In the genomic region with DNA sequence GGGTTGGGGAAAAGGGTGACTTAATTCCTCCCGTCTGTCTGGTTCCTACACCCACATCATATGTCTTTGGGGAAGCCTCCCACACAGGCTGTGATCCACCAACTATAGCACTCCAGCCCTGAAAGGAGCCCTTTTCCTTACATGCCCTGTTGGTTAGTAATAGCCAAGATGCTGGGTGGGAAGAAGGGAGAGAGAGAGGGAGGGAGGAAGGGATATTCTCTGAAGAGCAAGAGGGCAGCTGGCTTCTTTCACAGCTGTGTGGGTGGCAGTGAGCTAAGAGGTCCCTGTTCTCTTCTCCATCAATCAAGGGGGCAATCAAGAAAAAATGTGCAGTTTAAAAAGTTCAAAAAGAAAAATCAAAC, we compare ENCODE assay signal across 17 cellular contexts. TPM values are rescaled to one million over a fixed set of nuclear protein-coding genes. Genes with fewer than 3 reads are reported as not detected.
DNase-seq lines count a peak whose midpoint lies in the region; ATAC-seq, FAIRE-seq and TF ChIP-seq lines count a peak whose summit lies in the region.
"Had no signal": no experiment of that assay in that cellular context is flagged by ENCODE, and none has a peak within 500 bp of the region (broad histone marks: within the 10 kb centered on the region; RNA-seq: fewer than 3 reads in every experiment).

No MANE protein-coding gene starts in this region.

- in situ Hi-C loops in brain microvascular endothelial cell (cut with HindIII; ENCODE audit: low pct_ligation_motif_present, low sequenced_read_pairs), result no loop called here

- no peak for DNase-seq in activated CD8-positive, alpha-beta T cell treated with anti-CD3 and anti-CD28 coated beads for 36 hours
- no peak for DNase-seq in activated CD8-positive, alpha-beta T cell treated with anti-CD3 and anti-CD28 coated beads, Interleukin-2, amount 10 ng/mL, durations not matched to agents 7 days and 5 days
- peak; percentile 68 for DNase-seq in brain microvascular endothelial cell
- DNase-seq in medulla oblongata (ENCODE audit: extremely low spot score), result peak; percentile 39
- DNase-seq in urothelium cell line (ENCODE audit: low spot score), result peak; percentile 11
- DNase-seq in NOMO-1 treated with DMSO at 0.1 percent for 48 hours (lab: John Stamatoyannopoulos, UW; ENCODE audit: unreplicated experiment), result no peak
- DNase-seq in glutamatergic neuron, result no peak
- no peak for DNase-seq in activated gamma-delta T cell (lab: John Stamatoyannopoulos, UW)
- DNase-seq: 8988T; activated CD4-positive, alpha-beta T cell treated with anti-CD3 and anti-CD28 coated beads, Interleukin-2, amount 50 U/mL, for 4 hours; DMS79 treated with DMSO at 0.1 percent for 48 hours; NCI-H2107; T-helper 1 cell had no signal

- H3K27me3 ChIP-seq in brain microvascular endothelial cell (replicated peaks), result no peaks in the 10 kb centered on the region

- no peaks in the 10 kb centered on the region for H3K36me3 Mint-ChIP-seq in activated CD8-positive, alpha-beta T cell treated with anti-CD3 and anti-CD28 coated beads for 36 hours (ENCODE audit: low read depth)
- no peaks in the 10 kb centered on the region for H3K36me3 Mint-ChIP-seq in activated CD8-positive, alpha-beta T cell treated with anti-CD3 and anti-CD28 coated beads, Interleukin-2, amount 10 ng/mL, durations not matched to agents 7 days and 5 days (ENCODE audit: low read depth)
- no peaks in the 10 kb centered on the region for H3K36me3 Mint-ChIP-seq in glutamatergic neuron (ENCODE audit: unreplicated experiment)
- H3K36me3 Mint-ChIP-seq: activated naive CD4-positive, alpha-beta T cell treated with anti-CD3 and anti-CD28 coated beads, Interleukin-2, amount 50 U/mL, for 24 hours had no signal

- no peak overlapping the region for H3K4me3 ChIP-seq in brain microvascular endothelial cell (ENCODE audit: low read depth, low read length)

- POLR2A ChIA-PET in activated CD8-positive, alpha-beta T cell treated with anti-CD3 and anti-CD28 coated beads for 36 hours (lab: Charles Lee), result interaction anchor here (0.7 kb wide), 1 partner anchor 11 kb away, joined by 3 read pairs; no protein-coding TSS in a partner anchor
- POLR2A ChIA-PET in activated CD8-positive, alpha-beta T cell treated with anti-CD3 and anti-CD28 coated beads, Interleukin-2, amount 10 ng/mL, durations not matched to agents 7 days and 5 days (lab: Charles Lee), result no interaction called here

- H3K9me3 Mint-ChIP-seq in activated CD8-positive, alpha-beta T cell treated with anti-CD3 and anti-CD28 coated beads for 36 hours, result no peaks in the 10 kb centered on the region
- no peaks in the 10 kb centered on the region for H3K9me3 Mint-ChIP-seq in activated CD8-positive, alpha-beta T cell treated with anti-CD3 and anti-CD28 coated beads, Interleukin-2, amount 10 ng/mL, durations not matched to agents 7 days and 5 days (ENCODE audit: insufficient read depth)
- no peaks in the 10 kb centered on the region for H3K9me3 Mint-ChIP-seq in glutamatergic neuron (ENCODE audit: unreplicated experiment)
- H3K9me3 Mint-ChIP-seq: activated naive CD4-positive, alpha-beta T cell treated with anti-CD3 and anti-CD28 coated beads, Interleukin-2, amount 50 U/mL, for 24 hours had no signal

- FAIRE-seq in urothelium cell line (lab: Jason Lieb, UNC), result no peak

- peaks cover 7% of the 10 kb centered on the region for H3K4me1 Mint-ChIP-seq in activated CD8-positive, alpha-beta T cell treated with anti-CD3 and anti-CD28 coated beads for 36 hours (ENCODE audit: low read depth)
- no peaks in the 10 kb centered on the region for H3K4me1 Mint-ChIP-seq in activated CD8-positive, alpha-beta T cell treated with anti-CD3 and anti-CD28 coated beads, Interleukin-2, amount 10 ng/mL, durations not matched to agents 7 days and 5 days (ENCODE audit: low read depth)
- H3K4me1 Mint-ChIP-seq in glutamatergic neuron (ENCODE audit: low read depth, unreplicated experiment), result peaks cover 12% of the 10 kb centered on the region

- peak overlapping the region; percentile 87 for H3K27ac ChIP-seq in brain microvascular endothelial cell

- intact Hi-C loops in activated CD8-positive, alpha-beta T cell treated with anti-CD3 and anti-CD28 coated beads for 36 hours (cut with micrococcal nuclease), result no loop called here

- H3K4me3 Mint-ChIP-seq in activated CD8-positive, alpha-beta T cell treated with anti-CD3 and anti-CD28 coated beads for 36 hours, result no peak overlapping the region
- no peak overlapping the region for H3K4me3 Mint-ChIP-seq in activated CD8-positive, alpha-beta T cell treated with anti-CD3 and anti-CD28 coated beads, Interleukin-2, amount 10 ng/mL, durations not matched to agents 7 days and 5 days
- H3K4me3 Mint-ChIP-seq in glutamatergic neuron (ENCODE audit: unreplicated experiment), result no peak overlapping the region
- H3K4me3 Mint-ChIP-seq: activated naive CD4-positive, alpha-beta T cell treated with anti-CD3 and anti-CD28 coated beads, Interleukin-2, amount 50 U/mL, for 24 hours had no signal

- no peaks in the 10 kb centered on the region for H3K27me3 Mint-ChIP-seq in activated CD8-positive, alpha-beta T cell treated with anti-CD3 and anti-CD28 coated beads for 36 hours
- peaks cover 6% of the 10 kb centered on the region for H3K27me3 Mint-ChIP-seq in activated CD8-positive, alpha-beta T cell treated with anti-CD3 and anti-CD28 coated beads, Interleukin-2, amount 10 ng/mL, durations not matched to agents 7 days and 5 days (ENCODE audit: low read depth)
- H3K27me3 Mint-ChIP-seq in glutamatergic neuron (ENCODE audit: unreplicated experiment), result peaks cover 6% of the 10 kb centered on the region
- H3K27me3 Mint-ChIP-seq: activated naive CD4-positive, alpha-beta T cell treated with anti-CD3 and anti-CD28 coated beads, Interleukin-2, amount 50 U/mL, for 24 hours had no signal

- CTCF ChIA-PET in activated CD8-positive, alpha-beta T cell treated with anti-CD3 and anti-CD28 coated beads for 36 hours (lab: Charles Lee), result no interaction called here
- CTCF ChIA-PET in activated CD8-positive, alpha-beta T cell treated with anti-CD3 and anti-CD28 coated beads, Interleukin-2, amount 10 ng/mL, durations not matched to agents 7 days and 5 days (lab: Charles Lee), result interaction anchor here (1.5 kb wide), 1 partner anchor 80 kb away, joined by 5 read pairs; no protein-coding TSS in a partner anchor

- no peak for ATAC-seq in activated CD8-positive, alpha-beta T cell treated with anti-CD3 and anti-CD28 coated beads for 36 hours
- ATAC-seq in activated CD8-positive, alpha-beta T cell treated with anti-CD3 and anti-CD28 coated beads, Interleukin-2, amount 10 ng/mL, durations not matched to agents 7 days and 5 days, result no peak
- ATAC-seq: left lobe of liver had no signal

- H3K27ac Mint-ChIP-seq in activated CD8-positive, alpha-beta T cell treated with anti-CD3 and anti-CD28 coated beads for 36 hours, result peak overlapping the region; percentile 30
- no peak overlapping the region for H3K27ac Mint-ChIP-seq in activated CD8-positive, alpha-beta T cell treated with anti-CD3 and anti-CD28 coated beads, Interleukin-2, amount 10 ng/mL, durations not matched to agents 7 days and 5 days
- no peak overlapping the region for H3K27ac Mint-ChIP-seq in glutamatergic neuron (ENCODE audit: unreplicated experiment)
- H3K27ac Mint-ChIP-seq: activated naive CD4-positive, alpha-beta T cell treated with anti-CD3 and anti-CD28 coated beads, Interleukin-2, amount 50 U/mL, for 24 hours had no signal

- H3K36me3 ChIP-seq in brain microvascular endothelial cell (replicated peaks), result no peaks in the 10 kb centered on the region

- no peak for TF ChIP-seq CTCF in activated CD8-positive, alpha-beta T cell treated with anti-CD3 and anti-CD28 coated beads for 36 hours (IDR thresholded peaks at IDR 0.05)
- TF ChIP-seq CTCF in brain microvascular endothelial cell (IDR thresholded peaks at IDR 0.05; ENCODE audit: low read depth, low read length, missing control alignments) (no peak), glutamatergic neuron (IDR thresholded peaks at IDR 0.05; ENCODE audit: partially characterized antibody, unreplicated experiment) (no peak)

RNA-seq across cellular contexts. Expression of a gene that starts 21.6 kb away (rescaled TPM):
- 1 to 10 TPM; 5.1 to 6.4 TPM for total RNA-seq in activated CD8-positive, alpha-beta T cell treated with anti-CD3 and anti-CD28 coated beads for 36 hours
- 10 to 100 TPM; 12.6 to 13.5 TPM for total RNA-seq in activated CD8-positive, alpha-beta T cell treated with anti-CD3 and anti-CD28 coated beads, Interleukin-2, amount 10 ng/mL, durations not matched to agents 7 days and 5 days
- total RNA-seq in glutamatergic neuron (ENCODE audit: unreplicated experiment), result 2.5 TPM

RNA-seq across cellular contexts. Expression of a gene that starts 21.9 kb away (rescaled TPM):
- 10 to 100 TPM; 49.1 to 50.6 TPM for total RNA-seq in activated CD8-positive, alpha-beta T cell treated with anti-CD3 and anti-CD28 coated beads for 36 hours
- total RNA-seq in activated CD8-positive, alpha-beta T cell treated with anti-CD3 and anti-CD28 coated beads, Interleukin-2, amount 10 ng/mL, durations not matched to agents 7 days and 5 days, result 10 to 100 TPM; 62.4 to 64.7 TPM
- 67.7 TPM for total RNA-seq in glutamatergic neuron (ENCODE audit: unreplicated experiment)

RNA-seq across cellular contexts. Expression of a gene that starts 35.2 kb away (rescaled TPM):
- total RNA-seq in activated CD8-positive, alpha-beta T cell treated with anti-CD3 and anti-CD28 coated beads for 36 hours, result under 1 TPM in 1 of 2 experiments, not detected in 1; 0.36 TPM
- under 1 TPM; 0.13 to 0.16 TPM for total RNA-seq in activated CD8-positive, alpha-beta T cell treated with anti-CD3 and anti-CD28 coated beads, Interleukin-2, amount 10 ng/mL, durations not matched to agents 7 days and 5 days
- not detected for total RNA-seq in glutamatergic neuron (ENCODE audit: unreplicated experiment)
- total RNA-seq: dermis microvascular lymphatic vessel endothelial cell, pulmonary artery endothelial cell had no signal

Comparison
In these comparisons a context has a peak if more than half of its experiments do, and no peak if none do; other contexts are left out.
1. DNase-seq: peak in brain microvascular endothelial cell (single experiment), medulla oblongata (single experiment) and urothelium cell line (single experiment); none in activated CD8-positive, alpha-beta T cell treated with anti-CD3 and anti-CD28 coated beads for 36 hours (single experiment), activated CD8-positive, alpha-beta T cell treated with anti-CD3 and anti-CD28 coated beads, Interleukin-2, amount 10 ng/mL, durations not matched to agents 7 days and 5 days (single experiment), NOMO-1 treated with DMSO at 0.1 percent for 48 hours (single experiment), glutamatergic neuron (single experiment) and activated gamma-delta T cell (single experiment).